ENCODE assay signal across 13 cellular contexts in genomic region chr19:39968789-39969188, GRCh38. TPM values are rescaled to one million over a fixed set of nuclear protein-coding genes. Genes with fewer than 3 reads are reported as not detected.
DNase-seq lines count a peak whose midpoint lies in the region; ATAC-seq, FAIRE-seq and TF ChIP-seq lines count a peak whose summit lies in the region.
"Had no signal": no experiment of that assay in that cellular context is flagged by ENCODE, and none has a peak within 500 bp of the region (broad histone marks: within the 10 kb centered on the region; RNA-seq: fewer than 3 reads in every experiment).

No MANE protein-coding gene starts in this region.

- 92 to 97% (median 95%) methylated on average over 15 of the region's 15 CpGs for WGBS in psoas muscle, 3 donors

- ATAC-seq in psoas muscle: no peak
- no peak for ATAC-seq in GM18867 (IDR thresholded peaks at IDR 0.05; ENCODE audit: unreplicated experiment)
- ATAC-seq: left lobe of liver had no signal

- H3K4me3 ChIP-seq in colonic mucosa (no peak overlapping the region), psoas muscle (no peak overlapping the region)

- intact Hi-C loops in colonic mucosa (cut with DNase I) (no loop called here), psoas muscle (cut with DNase I) (no loop called here)

- peak overlapping the region; percentile 98 for H3K27ac Mint-ChIP-seq in T-helper 1 cell treated with Interleukin-12 subunit alpha and Interleukin-12 subunit beta and Interleukin-4 antibody, amounts not matched to agents 30 μg/mL and 1 μg/mL, for 36 hours
- H3K27ac Mint-ChIP-seq: endodermal cell had no signal

- no peak overlapping the region for H3K9ac ChIP-seq in colonic mucosa (ENCODE audit: low read depth in 2 of 2, low read length in 2 of 2)

- H3K27me3 ChIP-seq in colonic mucosa (no peaks in the 10 kb centered on the region), psoas muscle (ENCODE audit: insufficient read depth in 3 of 3, low read length in 2 of 3) (no peaks in the 10 kb centered on the region)

- DNase-seq in T-helper 1 cell (no peak), RWPE1 (ENCODE audit: low spot score) (no peak), colonic mucosa (peak; percentile 16), psoas muscle (no peak), hippocampal formation (lab: John Stamatoyannopoulos, UW) (no peak), HTR-8/SVneo (ENCODE audit: insufficient read length, low spot score) (no peak)
- DNase-seq: endodermal cell had no signal

- POLR2A ChIA-PET in RWPE1 (lab: Yijun Ruan, JAX; ENCODE audit: low non-redundant PET): interaction anchor here (0.6 kb wide), 1 partner anchor 488 kb away, joined by 8 read pairs; the partner anchor contains the start of gene TIMM50

- H3K36me3 ChIP-seq in colonic mucosa (no peaks in the 10 kb centered on the region), psoas muscle (ENCODE audit: insufficient read depth in 1 of 2, low read depth in 1 of 2) (peaks cover 3 to 19% of the 10 kb centered on the region in 2 donors)

- H3K9me3 Mint-ChIP-seq in T-helper 1 cell treated with Interleukin-12 subunit alpha and Interleukin-12 subunit beta and Interleukin-4 antibody, amounts not matched to agents 30 μg/mL and 1 μg/mL, for 36 hours: no peaks in the 10 kb centered on the region
- H3K9me3 Mint-ChIP-seq: endodermal cell had no signal

- no peak for FAIRE-seq in HTR-8/SVneo (lab: Jason Lieb, UNC)
- FAIRE-seq: astrocyte, small intestine had no signal

- H3K27ac ChIP-seq in RWPE1: peak overlapping the region; percentile 88
- H3K27ac ChIP-seq in colonic mucosa: no peak overlapping the region
- peak overlapping the region; percentile 94 for H3K27ac ChIP-seq in psoas muscle
- H3K27ac ChIP-seq: 22Rv1 had no signal

- TF ChIP-seq CTCF in RWPE1 (conservative IDR thresholded peaks at IDR 0.05; ENCODE audit: low read depth) (no peak), colonic mucosa (IDR thresholded peaks at IDR 0.05) (no peak), psoas muscle (IDR thresholded peaks at IDR 0.05) (no peak)

- no peaks in the 10 kb centered on the region for H3K27me3 Mint-ChIP-seq in T-helper 1 cell treated with Interleukin-12 subunit alpha and Interleukin-12 subunit beta and Interleukin-4 antibody, amounts not matched to agents 30 μg/mL and 1 μg/mL, for 36 hours (ENCODE audit: low read depth)

- H3K4me1 ChIP-seq in colonic mucosa: peaks cover 20% of the 10 kb centered on the region
- H3K4me1 ChIP-seq in psoas muscle: peaks cover 17% of the 10 kb centered on the region

- peaks cover 25% of the 10 kb centered on the region for H3K36me3 Mint-ChIP-seq in T-helper 1 cell treated with Interleukin-12 subunit alpha and Interleukin-12 subunit beta and Interleukin-4 antibody, amounts not matched to agents 30 μg/mL and 1 μg/mL, for 36 hours (ENCODE audit: low read depth)

- CTCF ChIA-PET in RWPE1 (lab: Yijun Ruan, JAX): interaction anchor here (0.6 kb wide), 1 partner anchor 122 kb away, joined by 3 read pairs; no protein-coding TSS in a partner anchor

- H3K9me3 ChIP-seq in colonic mucosa (no peaks in the 10 kb centered on the region), psoas muscle (no peaks in the 10 kb centered on the region)

- no peak overlapping the region for H3K4me3 Mint-ChIP-seq in T-helper 1 cell treated with Interleukin-12 subunit alpha and Interleukin-12 subunit beta and Interleukin-4 antibody, amounts not matched to agents 30 μg/mL and 1 μg/mL, for 36 hours

- peaks cover 46% of the 10 kb centered on the region for H3K4me1 Mint-ChIP-seq in T-helper 1 cell treated with Interleukin-12 subunit alpha and Interleukin-12 subunit beta and Interleukin-4 antibody, amounts not matched to agents 30 μg/mL and 1 μg/mL, for 36 hours (ENCODE audit: low read depth)

RNA-seq across cellular contexts. Expression of gene PSMC4, which starts 2.2 kb away (rescaled TPM):
- total RNA-seq in colonic mucosa (100 to 1,000 TPM in 1 of 2 donors, 10 to 100 TPM in 1; 87.3 to 143 TPM), psoas muscle (100 to 1,000 TPM in 2 of 4 donors, 10 to 100 TPM in 2; 76.0 to 154 (median 104) TPM)
- polyA plus RNA-seq in psoas muscle: 100 to 1,000 TPM; 132 to 310 (median 229) TPM

RNA-seq across cellular contexts. Expression of gene ZNF546, which starts 28.1 kb away (rescaled TPM):
- total RNA-seq in colonic mucosa: 1 to 10 TPM; 1.1 to 1.3 TPM
- 1 to 10 TPM; 3.7 to 9.2 (median 6.4) TPM for total RNA-seq in psoas muscle
- 1 to 10 TPM; 1.0 to 6.2 (median 1.9) TPM for polyA plus RNA-seq in psoas muscle

RNA-seq across cellular contexts. Expression of gene FCGBP, which starts 34.4 kb away (rescaled TPM):
- total RNA-seq in colonic mucosa (1,000 to 10,000 TPM; 2,896 to 3,903 TPM), psoas muscle (1 to 10 TPM; 7.1 to 8.7 (median 8.3) TPM)
- polyA plus RNA-seq in psoas muscle: under 1 TPM; 0.45 to 0.77 (median 0.48) TPM

Comparison
In these comparisons a context has a peak if more than half of its experiments do, and no peak if none do; other contexts are left out.
1. RNA of gene FCGBP, which starts 34.4 kb away (total RNA-seq): 2,896 to 3,903 TPM in colonic mucosa; 7.1 to 8.7 TPM in psoas muscle; every median in the first group is over 100 times any median in the second.